28 cellular contexts compared by ENCODE assay signal in genomic region chrX:9542765-9543119, GRCh38.
DNase-seq lines count a peak whose midpoint lies in the region; ATAC-seq and TF ChIP-seq lines count a peak whose summit lies in the region.
"Had no signal": no experiment of that assay in that cellular context is flagged by ENCODE, and none has a peak within 500 bp of the region (broad histone marks: within the 10 kb centered on the region; RNA-seq: fewer than 3 reads in every experiment).

No MANE protein-coding gene starts in this region.

- H3K4me3 Mint-ChIP-seq in progenitor cell of endocrine pancreas (ENCODE audit: low read depth) = no peak overlapping the region
- H3K4me3 Mint-ChIP-seq: activated CD4-positive, alpha-beta memory T cell treated with anti-CD3 and anti-CD28 coated beads, Interleukin-2, amount 10 ng/mL, durations not matched to agents 7 days and 5 days; activated T-helper 17 cell treated with anti-CD3 and anti-CD28 coated beads, Interleukin-2, amount 50 U/mL, for 72 hours; naive thymus-derived CD8-positive, alpha-beta T cell; stimulated activated effector memory CD8-positive, alpha-beta T cell treated with anti-CD3 and anti-CD28 coated beads, Interleukin-12 subunit alpha, Interleukin-12 subunit beta, amount 100 ng/mL, for 72 hours; T-helper 1 cell treated with Interleukin-12 subunit alpha and Interleukin-12 subunit beta and Interleukin-4 antibody, amounts not matched to agents 30 μg/mL and 1 μg/mL, for 36 hours had no signal

- peaks cover 21% of the 10 kb centered on the region for H3K9me3 Mint-ChIP-seq in progenitor cell of endocrine pancreas (ENCODE audit: low read depth)
- H3K9me3 Mint-ChIP-seq: activated CD4-positive, alpha-beta memory T cell treated with anti-CD3 and anti-CD28 coated beads, Interleukin-2, amount 10 ng/mL, durations not matched to agents 7 days and 5 days; activated naive CD4-positive, alpha-beta T cell treated with anti-CD3 and anti-CD28 coated beads, Interleukin-2, amount 50 U/mL, for 72 hours; activated T-helper 17 cell treated with anti-CD3 and anti-CD28 coated beads, Interleukin-2, amount 50 U/mL, for 72 hours; naive thymus-derived CD8-positive, alpha-beta T cell; stimulated activated effector memory CD8-positive, alpha-beta T cell treated with anti-CD3 and anti-CD28 coated beads, Interleukin-12 subunit alpha, Interleukin-12 subunit beta, amount 100 ng/mL, for 72 hours; T-helper 1 cell treated with Interleukin-12 subunit alpha and Interleukin-12 subunit beta and Interleukin-4 antibody, amounts not matched to agents 30 μg/mL and 1 μg/mL, for 36 hours had no signal

- intact Hi-C loops in Right ventricle myocardium inferior (cut with DNase I) (no loop called here), cardiac septum (cut with DNase I) (no loop called here), heart right ventricle (cut with DNase I) (no loop called here)

- no peak overlapping the region for H3K27ac ChIP-seq in heart right ventricle
- peak overlapping the region; percentile 25 for H3K27ac ChIP-seq in skeletal muscle tissue (ENCODE audit: low read depth, low read length)

- H3K9ac ChIP-seq in skeletal muscle tissue (ENCODE audit: low read depth in 1 of 3, low read length in 3 of 3) = peak overlapping the region in 1 of 3 donors; percentile 69

- peaks cover 10% of the 10 kb centered on the region for H3K4me1 Mint-ChIP-seq in progenitor cell of endocrine pancreas (ENCODE audit: low read depth)

- no peak overlapping the region for H3K27ac Mint-ChIP-seq in progenitor cell of endocrine pancreas
- H3K27ac Mint-ChIP-seq: activated CD4-positive, alpha-beta memory T cell treated with anti-CD3 and anti-CD28 coated beads, Interleukin-2, amount 10 ng/mL, durations not matched to agents 7 days and 5 days; activated naive CD4-positive, alpha-beta T cell treated with anti-CD3 and anti-CD28 coated beads, Interleukin-2, amount 50 U/mL, for 72 hours; activated T-helper 17 cell treated with anti-CD3 and anti-CD28 coated beads, Interleukin-2, amount 50 U/mL, for 72 hours; stimulated activated effector memory CD8-positive, alpha-beta T cell treated with anti-CD3 and anti-CD28 coated beads, Interleukin-12 subunit alpha, Interleukin-12 subunit beta, amount 100 ng/mL, for 72 hours; T-helper 1 cell treated with Interleukin-12 subunit alpha and Interleukin-12 subunit beta and Interleukin-4 antibody, amounts not matched to agents 30 μg/mL and 1 μg/mL, for 36 hours had no signal

- H3K4me3 ChIP-seq in heart right ventricle = no peak overlapping the region
- H3K4me3 ChIP-seq in skeletal muscle tissue (ENCODE audit: low read length in 3 of 3) = peak overlapping the region in 1 of 3 donors; percentile 52

- TF ChIP-seq CTCF in heart right ventricle (IDR thresholded peaks at IDR 0.05) (no peak), progenitor cell of endocrine pancreas (IDR thresholded peaks at IDR 0.05; ENCODE audit: unreplicated experiment) (no peak)

- H3K27me3 ChIP-seq in heart right ventricle (no peaks in the 10 kb centered on the region), skeletal muscle tissue (ENCODE audit: control insufficient read depth in 3 of 3, insufficient read depth in 3 of 3, low read length in 3 of 3) (no peaks in the 10 kb centered on the region)

- ATAC-seq in Right ventricle myocardium inferior (peak; percentile 71), heart right ventricle (peak in 7 of 8 donors; percentile 34 to 81 (median 65))
- ATAC-seq: activated naive CD4-positive, alpha-beta T cell treated with anti-CD3 and anti-CD28 coated beads, Interleukin-2, amount 50 U/mL, for 72 hours; activated T-helper 17 cell treated with anti-CD3 and anti-CD28 coated beads, Interleukin-2, amount 50 U/mL, for 72 hours; HepG2; naive thymus-derived CD8-positive, alpha-beta T cell; stimulated activated effector memory CD8-positive, alpha-beta T cell treated with anti-CD3 and anti-CD28 coated beads, Interleukin-12 subunit alpha, Interleukin-12 subunit beta, amount 100 ng/mL, for 72 hours had no signal

- H3K9me3 ChIP-seq in heart right ventricle = no peaks in the 10 kb centered on the region
- H3K9me3 ChIP-seq in skeletal muscle tissue (ENCODE audit: control insufficient read depth in 3 of 3, low read length in 3 of 3) = no peaks in the 10 kb centered on the region

- no peaks in the 10 kb centered on the region for H3K36me3 ChIP-seq in heart right ventricle
- no peaks in the 10 kb centered on the region for H3K36me3 ChIP-seq in skeletal muscle tissue (ENCODE audit: control insufficient read depth in 3 of 3, insufficient read depth in 3 of 3, low read length in 3 of 3)

- 59 to 77% methylated on average over 11 to 12 of the region's 12 CpGs for WGBS in heart right ventricle, 2 donors

- no peaks in the 10 kb centered on the region for H3K4me1 ChIP-seq in heart right ventricle
- peaks cover 0 to 7% (median 0%) of the 10 kb centered on the region in 3 donors for H3K4me1 ChIP-seq in skeletal muscle tissue (ENCODE audit: control insufficient read depth in 3 of 3, insufficient read depth in 3 of 3, low read length in 3 of 3)

- H3K27me3 Mint-ChIP-seq in progenitor cell of endocrine pancreas = no peaks in the 10 kb centered on the region
- H3K27me3 Mint-ChIP-seq: activated CD4-positive, alpha-beta memory T cell treated with anti-CD3 and anti-CD28 coated beads, Interleukin-2, amount 10 ng/mL, durations not matched to agents 7 days and 5 days; activated T-helper 17 cell treated with anti-CD3 and anti-CD28 coated beads, Interleukin-2, amount 50 U/mL, for 72 hours; naive thymus-derived CD8-positive, alpha-beta T cell had no signal

- DNase-seq in Right ventricle myocardium inferior (ENCODE audit: missing footprints) (no peak), cardiac septum (ENCODE audit: low spot score) (no peak), NCI-H2029 treated with DMSO at 0.1 percent for 48 hours (lab: John Stamatoyannopoulos, UW) (peak; percentile 16), heart right ventricle (no peak), OCI-M2 (lab: John Stamatoyannopoulos, UW; ENCODE audit: unreplicated experiment) (no peak), progenitor cell of endocrine pancreas (ENCODE audit: low spot score, unreplicated experiment) (no peak), GDM1 (lab: John Stamatoyannopoulos, UW) (no peak)
- DNase-seq: ACHN; activated CD4-positive, alpha-beta memory T cell treated with anti-CD3 and anti-CD28 coated beads, Interleukin-2, amount 10 ng/mL, durations not matched to agents 7 days and 5 days; activated CD4-positive, CD25-positive, alpha-beta regulatory T cell treated with anti-CD3 and anti-CD28 coated beads, Interleukin-2, amount 50 U/mL, for 72 hours; activated CD8-positive, alpha-beta memory T cell treated with anti-CD3 and anti-CD28 coated beads, Interleukin-2, amount 50 U/mL, for 48 hours; caudate nucleus; dermis blood vessel endothelial cell; DMS53; Kasumi-1; midbrain; MV-4-11; naive thymus-derived CD8-positive, alpha-beta T cell; NCI-H1694 treated with DMSO at 0.1 percent for 48 hours; NCI-H524 treated with DMSO at 0.1 percent for 48 hours; stimulated activated CD4-positive, alpha-beta T cell treated with anti-CD3 and anti-CD28 coated beads, Interleukin-12 subunit alpha, Interleukin-12 subunit beta, amount 100 ng/mL, for 4 hours; stimulated activated CD4-positive, alpha-beta T cell treated with anti-CD3 and anti-CD28 coated beads, Interleukin-4, amount 100 ng/mL, for 1 hour had no signal

- H3K36me3 Mint-ChIP-seq in progenitor cell of endocrine pancreas (ENCODE audit: insufficient read depth) = peaks cover 3% of the 10 kb centered on the region
